In genomic region chr5:179648410-179648809, GRCh38 we compare ENCODE assay signal across 24 cellular contexts. TPM values are rescaled to one million over a fixed set of nuclear protein-coding genes. Genes with fewer than 3 reads are reported as not detected.
DNase-seq lines count a peak whose midpoint lies in the region; ATAC-seq, FAIRE-seq and TF ChIP-seq lines count a peak whose summit lies in the region.
"Had no signal": no experiment of that assay in that cellular context is flagged by ENCODE, and none has a peak within 500 bp of the region (broad histone marks: within the 10 kb centered on the region; RNA-seq: fewer than 3 reads in every experiment).

No MANE protein-coding gene starts in this region.

- no TSS peak for BruUV-seq in HepG2 (replicated peaks; lab: Mats Ljungman, UMichigan)

- no peak overlapping the region for H3K18ac ChIP-seq in neuronal stem cell (ENCODE audit: low read length)

- TF ChIP-seq RAD21 in HepG2 (CRISPR knock-in tag; IDR thresholded peaks at IDR 0.05): no peak

- no peaks in the 10 kb centered on the region for H3K4me1 ChIP-seq in HepG2 (ENCODE audit: insufficient read depth, low read length)
- no peaks in the 10 kb centered on the region for H3K4me1 ChIP-seq in right lobe of liver
- peaks cover 0 to 2% of the 10 kb centered on the region in 2 donors for H3K4me1 ChIP-seq in neuronal stem cell (ENCODE audit: control insufficient read depth in 2 of 2, insufficient read depth in 1 of 2, low read depth in 1 of 2, low read length in 2 of 2)
- no peaks in the 10 kb centered on the region for H3K4me1 ChIP-seq in GM23338 (ENCODE audit: insufficient read depth)
- H3K4me1 ChIP-seq: BLaER1 had no signal

- peak overlapping the region; percentile 30 for H4K91ac ChIP-seq in neuronal stem cell (ENCODE audit: low read depth, low read length, poor library complexity)

- H4K8ac ChIP-seq in neuronal stem cell (ENCODE audit: low read depth, low read length): no peak overlapping the region

- H2AFZ ChIP-seq in HepG2 (ENCODE audit: low read length): no peak overlapping the region
- no peak overlapping the region for H2AFZ ChIP-seq in neuronal stem cell (ENCODE audit: low read length)
- no peak overlapping the region for H2AFZ ChIP-seq in GM23338
- H2AFZ ChIP-seq: GM23248 had no signal

- H3K4me3 ChIP-seq in HepG2 (replicated peaks in 1 of 3; ENCODE audit: insufficient read depth in 1 of 3, low read depth in 2 of 3, low read length in 3 of 3) (no peak overlapping the region), right lobe of liver (no peak overlapping the region), neuronal stem cell (ENCODE audit: low read length in 2 of 2) (no peak overlapping the region), GM23338 (no peak overlapping the region)
- H3K4me3 ChIP-seq: BLaER1, GM12878, GM23248 had no signal

- H2BK5ac ChIP-seq in neuronal stem cell (ENCODE audit: low read length): no peak overlapping the region

- intact Hi-C loops in HepG2 (cut with micrococcal nuclease; ENCODE audit: unreplicated experiment): no loop called here
- intact Hi-C loops in right lobe of liver (cut with DNase I): no loop called here
- intact Hi-C loops in sciatic nerve (cut with DNase I): loop anchor here (5.0 kb wide), 1 partner anchor 921 kb away; no protein-coding TSS in a partner anchor

- H3K4me1 Mint-ChIP-seq in GM23338: peaks cover 5% of the 10 kb centered on the region
- H3K4me1 Mint-ChIP-seq: B cell; CD4-positive, CD25-positive, alpha-beta regulatory T cell; CD8-positive, alpha-beta memory T cell had no signal

- TF ChIP-seq POLR2A in HepG2 (IDR thresholded peaks at IDR 0.05; ENCODE audit: insufficient read depth in 1 of 2, low read depth in 2 of 2, low read length in 2 of 2) (no peak), right lobe of liver (IDR thresholded peaks at IDR 0.05) (no peak)

- no peak overlapping the region for H3K14ac ChIP-seq in neuronal stem cell (ENCODE audit: low read length)

- no peak for FAIRE-seq in HepG2 (lab: Jason Lieb, UNC)
- FAIRE-seq: A204.1, D721Med had no signal

- POLR2A ChIA-PET in HepG2 (lab: Yijun Ruan, JAX): no interaction called here

- no peak for TF ChIP-seq EP300 in HepG2 (IDR thresholded peaks at IDR 0.05; ENCODE audit: low read depth in 2 of 2, low read length in 2 of 2)
- no peak for TF ChIP-seq EP300 in HepG2 (CRISPR knock-in tag; IDR thresholded peaks at IDR 0.05; ENCODE audit: borderline replicate concordance)

- no peaks in the 10 kb centered on the region for H3F3A ChIP-seq in GM23338 (replicated peaks; ENCODE audit: low read depth)

- H3K36me3 Mint-ChIP-seq in GM23338 (ENCODE audit: low read depth): no peaks in the 10 kb centered on the region
- H3K36me3 Mint-ChIP-seq: CD4-positive, CD25-positive, alpha-beta regulatory T cell; CD8-positive, alpha-beta memory T cell had no signal

- no peak for TF ChIP-seq CTCF in HepG2 (CRISPR knock-in tag; IDR thresholded peaks at IDR 0.05)
- TF ChIP-seq CTCF in right lobe of liver (IDR thresholded peaks at IDR 0.05): no peak
- TF ChIP-seq CTCF in GM23338 (conservative IDR thresholded peaks at IDR 0.05; ENCODE audit: low read depth in 2 of 2): no peak

- no peak overlapping the region for H2AK5ac ChIP-seq in neuronal stem cell (ENCODE audit: low read depth, low read length)

- no peak overlapping the region for H3K4me3 Mint-ChIP-seq in GM23338
- H3K4me3 Mint-ChIP-seq: B cell; CD4-positive, CD25-positive, alpha-beta regulatory T cell; CD8-positive, alpha-beta memory T cell; H9 had no signal

- H3K27me3 ChIP-seq in HepG2 (ENCODE audit: control insufficient read depth in 1 of 2, insufficient read depth in 2 of 2, low read length in 2 of 2) (peaks cover 8 to 23% of the 10 kb centered on the region in 2 experiments; a peak in 4 of 5 replicates), right lobe of liver (no peaks in the 10 kb centered on the region), neuronal stem cell (ENCODE audit: control insufficient read depth in 3 of 3, insufficient read depth in 3 of 3, low read depth in 1 of 3, low read length in 3 of 3) (peaks cover 0 to 4% (median 0%) of the 10 kb centered on the region in 3 experiments), GM23338 (ENCODE audit: insufficient read depth) (no peaks in the 10 kb centered on the region)
- H3K27me3 ChIP-seq: BLaER1 had no signal

- DNase-seq in HepG2 (ENCODE audit: low spot score) (no peak), right lobe of liver (no peak), neuronal stem cell (ENCODE audit: low spot score) (no peak), sciatic nerve (ENCODE audit: low spot score) (no peak), GM23338 (ENCODE audit: low spot score) (no peak), superior temporal gyrus (ENCODE audit: extremely low spot score) (no peak)
- DNase-seq: CD4-positive, CD25-positive, alpha-beta regulatory T cell; CD8-positive, alpha-beta memory T cell; DMS 273 treated with DMSO at 0.1 percent for 48 hours; DMS79; EL; GDM1; GM23248; H9 had no signal

- no peaks in the 10 kb centered on the region for H3K9me3 ChIP-seq in HepG2 (ENCODE audit: low read length)
- H3K9me3 ChIP-seq in right lobe of liver: no peaks in the 10 kb centered on the region
- H3K9me3 ChIP-seq in neuronal stem cell (replicated peaks in 1 of 2; ENCODE audit: control insufficient read depth in 2 of 2, insufficient read depth in 1 of 2, low read depth in 1 of 2, low read length in 2 of 2): no peaks in the 10 kb centered on the region

- no peaks in the 10 kb centered on the region for H4K20me1 ChIP-seq in HepG2 (ENCODE audit: insufficient read depth, low read length)
- H4K20me1 ChIP-seq in GM23338 (replicated peaks; ENCODE audit: insufficient read depth): no peaks in the 10 kb centered on the region
- H4K20me1 ChIP-seq: BLaER1 had no signal

- in situ Hi-C loops in HepG2 (cut with HindIII; ENCODE audit: extremely low pct_ligation_motif_present, low pct_unique_long_range_greater_than_20kb): no loop called here

- no peak overlapping the region for H2BK120ac ChIP-seq in neuronal stem cell (ENCODE audit: low read depth, low read length)

- peaks cover 18% of the 10 kb centered on the region for H3K9me3 Mint-ChIP-seq in GM23338
- H3K9me3 Mint-ChIP-seq: CD4-positive, CD25-positive, alpha-beta regulatory T cell had no signal

- H3K27me3 Mint-ChIP-seq in GM23338 (ENCODE audit: insufficient read depth, low read depth, poor library complexity): peaks cover 4% of the 10 kb centered on the region

- no peak overlapping the region for H3K27ac ChIP-seq in HepG2 (ENCODE audit: extremely low read length, insufficient read depth, low read length)
- no peak overlapping the region for H3K27ac ChIP-seq in right lobe of liver
- H3K27ac ChIP-seq in neuronal stem cell (replicated peaks; ENCODE audit: low read length): no peak overlapping the region
- no peak overlapping the region for H3K27ac ChIP-seq in GM23338 (ENCODE audit: low read depth)
- H3K27ac ChIP-seq: 22Rv1, BLaER1, C4-2B, GM23248 had no signal

- H3K23ac ChIP-seq in neuronal stem cell (ENCODE audit: low read depth, low read length, poor library complexity): no peak overlapping the region

- no peak overlapping the region for H3K27ac Mint-ChIP-seq in GM23338
- H3K27ac Mint-ChIP-seq: B cell; CD4-positive, CD25-positive, alpha-beta regulatory T cell; CD8-positive, alpha-beta memory T cell; H9 had no signal

- ATAC-seq in HepG2: no peak
- ATAC-seq in right lobe of liver: no peak
- ATAC-seq in sciatic nerve: peak; percentile 26
- ATAC-seq in GM23338: no peak
- ATAC-seq: GM12878, HCT116 had no signal

- CTCF ChIA-PET in HepG2 (lab: Yijun Ruan, JAX; ENCODE audit: low intra/inter-chr PET ratio, low total read pairs): no interaction called here

- H3K9me2 ChIP-seq in GM23338 (ENCODE audit: insufficient read depth): no peaks in the 10 kb centered on the region

- H3K9ac ChIP-seq in HepG2 (ENCODE audit: insufficient read depth, low read depth, low read length) (no peak overlapping the region), neuronal stem cell (ENCODE audit: low read depth, low read length, poor library complexity) (no peak overlapping the region)
- H3K9ac ChIP-seq: BLaER1, GM23248 had no signal

- 6% methylated on average over 8 of the region's 9 CpGs for WGBS in HepG2 (ENCODE audit: low lambda C conversion rate)
- WGBS in right lobe of liver (ENCODE audit: insufficient coverage, low coverage, low lambda C conversion rate, missing lambda C conversion rate): 73% methylated on average over 3 of the region's 9 CpGs
- no CpG with 5 or more reads among the region's 9 CpGs for WGBS in neuronal stem cell (ENCODE audit: extremely low coverage in 2 of 2, insufficient read length in 2 of 2, insufficient replicate concordance in 1 of 2), 2 donors

- no peak overlapping the region for H2BK15ac ChIP-seq in neuronal stem cell (ENCODE audit: low read length)

- H2BK12ac ChIP-seq in neuronal stem cell (ENCODE audit: low read length): no peak overlapping the region

- H3K79me2 ChIP-seq in HepG2 (ENCODE audit: insufficient read depth, low read length) (no peaks in the 10 kb centered on the region), GM23338 (replicated peaks; ENCODE audit: insufficient read depth) (no peaks in the 10 kb centered on the region)

- no peaks in the 10 kb centered on the region for H3K36me3 ChIP-seq in HepG2 (replicated peaks in 1 of 2; ENCODE audit: control insufficient read depth in 1 of 2, insufficient read depth in 2 of 2, low read length in 2 of 2)
- H3K36me3 ChIP-seq in right lobe of liver: no peaks in the 10 kb centered on the region
- no peaks in the 10 kb centered on the region for H3K36me3 ChIP-seq in neuronal stem cell (replicated peaks in 1 of 2; ENCODE audit: control insufficient read depth in 2 of 2, insufficient read depth in 2 of 2, low read length in 2 of 2)
- no peaks in the 10 kb centered on the region for H3K36me3 ChIP-seq in GM23338 (ENCODE audit: insufficient read depth)
- H3K36me3 ChIP-seq: BLaER1 had no signal

- H3K4ac ChIP-seq in neuronal stem cell (ENCODE audit: low read length): no peak overlapping the region

- no peaks in the 10 kb centered on the region for H3K79me1 ChIP-seq in neuronal stem cell (ENCODE audit: low read depth, low read length)

- H3K4me2 ChIP-seq in HepG2 (ENCODE audit: low read depth, low read length) (no peak overlapping the region), neuronal stem cell (ENCODE audit: insufficient read depth, low read length, poor library complexity, severe bottlenecking) (no peak overlapping the region), GM23338 (no peak overlapping the region)
- H3K4me2 ChIP-seq: BLaER1 had no signal

RNA-seq across cellular contexts. Expression of gene HNRNPH1, which starts 24.9 kb away (rescaled TPM):
- 807 and 1,064 TPM in 2 replicates for total RNA-seq in HepG2 (2016; rRNA removed; fragmentation: Illumina TruSeq; extraction: Trizol)
- 62.0 and 74.9 TPM in 2 replicates for total RNA-seq in HepG2 (2016; cell fraction: cytosol; rRNA removed; fragmentation: Illumina TruSeq; extraction: Trizol; ENCODE audit: low read depth)
- total RNA-seq in HepG2 (2016; cell fraction: insoluble cytoplasmic fraction; rRNA removed; fragmentation: Illumina TruSeq; extraction: Trizol): 774 and 1,069 TPM in 2 replicates
- total RNA-seq in HepG2 (2016; cell fraction: membrane; rRNA removed; fragmentation: Illumina TruSeq; extraction: Trizol): 140 and 164 TPM in 2 replicates
- 1,562 and 1,725 TPM in 2 replicates for total RNA-seq in HepG2 (2016; cell fraction: nucleus; rRNA removed; fragmentation: Illumina TruSeq; extraction: Trizol)
- 329 and 382 TPM in 2 replicates for polyA plus RNA-seq in HepG2 (2011; rRNA removed)
- polyA plus RNA-seq in HepG2 (2011; cell fraction: cytosol; rRNA removed): 90.5 and 96.7 TPM in 2 replicates
- polyA plus RNA-seq in HepG2 (2011; cell fraction: nucleus; rRNA removed): 1,180 and 1,349 TPM in 2 replicates
- polyA plus RNA-seq in HepG2 (2012): 483 and 590 TPM in 2 replicates
- 35.6 TPM in 2 replicates for polyA plus RNA-seq in HepG2 (2016; cell fraction: cytosol; fragmentation: Illumina TruSeq; extraction: Trizol; ENCODE audit: low read depth)
- 527 and 548 TPM in 2 replicates for polyA plus RNA-seq in HepG2 (2016; cell fraction: insoluble cytoplasmic fraction; fragmentation: Illumina TruSeq; extraction: Trizol; ENCODE audit: low read depth)
- polyA plus RNA-seq in HepG2 (2016; cell fraction: membrane; fragmentation: Illumina TruSeq; extraction: Trizol; ENCODE audit: low read depth): 79.3 and 80.3 TPM in 2 replicates
- polyA plus RNA-seq in HepG2 (2016; cell fraction: nucleus; fragmentation: Illumina TruSeq; extraction: Trizol; ENCODE audit: insufficient read depth, low read depth): 2,398 and 2,412 TPM in 2 replicates
- 416 and 431 TPM in 2 replicates for polyA minus RNA-seq in HepG2 (2011; rRNA and poly(A)+ RNA removed; ENCODE audit: low replicate concordance)
- 259 and 342 TPM in 2 replicates for polyA minus RNA-seq in HepG2 (2011; cell fraction: cytosol; rRNA and poly(A)+ RNA removed)
- polyA minus RNA-seq in HepG2 (2011; cell fraction: nucleus; rRNA and poly(A)+ RNA removed): 3,243 and 3,756 TPM in 2 replicates
- total RNA-seq in right lobe of liver: 100 to 1,000 TPM; 140 to 305 (median 219) TPM
- 464 TPM for polyA plus RNA-seq in neuronal stem cell (2013, experiment 1 of 2)
- 477 TPM for polyA plus RNA-seq in neuronal stem cell (2013, experiment 2 of 2)
- 673 TPM for total RNA-seq in sciatic nerve
- 572 and 715 TPM in 2 replicates for total RNA-seq in GM23338 (2014; rRNA removed; shearing (Covaris generic))
- 330 and 410 TPM in 2 replicates for polyA plus RNA-seq in GM23338 (2016; fragmentation: Nextera tagmentation; extraction: Ambion mirVana)

RNA-seq across cellular contexts. Expression of gene CBY3, which starts 32.4 kb away (rescaled TPM):
- not detected in 2 replicates for total RNA-seq in HepG2 (2016; rRNA removed; fragmentation: Illumina TruSeq; extraction: Trizol)
- not detected in 2 replicates for total RNA-seq in HepG2 (2016; cell fraction: cytosol; rRNA removed; fragmentation: Illumina TruSeq; extraction: Trizol; ENCODE audit: low read depth)
- total RNA-seq in HepG2 (2016; cell fraction: insoluble cytoplasmic fraction; rRNA removed; fragmentation: Illumina TruSeq; extraction: Trizol): not detected in 2 replicates
- not detected in 2 replicates for total RNA-seq in HepG2 (2016; cell fraction: membrane; rRNA removed; fragmentation: Illumina TruSeq; extraction: Trizol)
- total RNA-seq in HepG2 (2016; cell fraction: nucleus; rRNA removed; fragmentation: Illumina TruSeq; extraction: Trizol): not detected in 2 replicates
- not detected in 2 replicates for polyA plus RNA-seq in HepG2 (2011; rRNA removed)
- polyA plus RNA-seq in HepG2 (2011; cell fraction: cytosol; rRNA removed): not detected in 2 replicates
- polyA plus RNA-seq in HepG2 (2011; cell fraction: nucleus; rRNA removed): not detected in 2 replicates
- not detected in 2 replicates for polyA plus RNA-seq in HepG2 (2012)
- not detected in 2 replicates for polyA plus RNA-seq in HepG2 (2016; cell fraction: cytosol; fragmentation: Illumina TruSeq; extraction: Trizol; ENCODE audit: low read depth)
- polyA plus RNA-seq in HepG2 (2016; cell fraction: insoluble cytoplasmic fraction; fragmentation: Illumina TruSeq; extraction: Trizol; ENCODE audit: low read depth): not detected in 2 replicates
- polyA plus RNA-seq in HepG2 (2016; cell fraction: membrane; fragmentation: Illumina TruSeq; extraction: Trizol; ENCODE audit: low read depth): not detected in 2 replicates
- polyA plus RNA-seq in HepG2 (2016; cell fraction: nucleus; fragmentation: Illumina TruSeq; extraction: Trizol; ENCODE audit: insufficient read depth, low read depth): not detected in 2 replicates
- not detected in 2 replicates for polyA minus RNA-seq in HepG2 (2011; rRNA and poly(A)+ RNA removed; ENCODE audit: low replicate concordance)
- not detected in 2 replicates for polyA minus RNA-seq in HepG2 (2011; cell fraction: cytosol; rRNA and poly(A)+ RNA removed)
- polyA minus RNA-seq in HepG2 (2011; cell fraction: nucleus; rRNA and poly(A)+ RNA removed): not detected in 2 replicates
- total RNA-seq in right lobe of liver: not detected
- polyA plus RNA-seq in neuronal stem cell (2013, experiment 1 of 2): not detected
- 0.07 TPM for polyA plus RNA-seq in neuronal stem cell (2013, experiment 2 of 2)
- not detected for total RNA-seq in sciatic nerve
- total RNA-seq in GM23338 (2014; rRNA removed; shearing (Covaris generic)): 0.52 and 2.3 TPM in 2 replicates
- polyA plus RNA-seq in GM23338 (2016; fragmentation: Nextera tagmentation; extraction: Ambion mirVana): 0.37 and 0.38 TPM in 2 replicates
- total RNA-seq: CD4-positive, CD25-positive, alpha-beta regulatory T cell; GM23248; H4 had no signal
- polyA plus RNA-seq: AG04450; CD8-positive, alpha-beta memory T cell had no signal

RNA-seq across cellular contexts. Expression of gene CANX, which starts 50.4 kb away (rescaled TPM):
- total RNA-seq in HepG2 (2016; rRNA removed; fragmentation: Illumina TruSeq; extraction: Trizol): 438 and 680 TPM in 2 replicates
- 100 and 107 TPM in 2 replicates for total RNA-seq in HepG2 (2016; cell fraction: cytosol; rRNA removed; fragmentation: Illumina TruSeq; extraction: Trizol; ENCODE audit: low read depth)
- 421 and 674 TPM in 2 replicates for total RNA-seq in HepG2 (2016; cell fraction: insoluble cytoplasmic fraction; rRNA removed; fragmentation: Illumina TruSeq; extraction: Trizol)
- total RNA-seq in HepG2 (2016; cell fraction: membrane; rRNA removed; fragmentation: Illumina TruSeq; extraction: Trizol): 148 and 188 TPM in 2 replicates
- 471 and 534 TPM in 2 replicates for total RNA-seq in HepG2 (2016; cell fraction: nucleus; rRNA removed; fragmentation: Illumina TruSeq; extraction: Trizol)
- polyA plus RNA-seq in HepG2 (2011; rRNA removed): 477 and 480 TPM in 2 replicates
- 184 and 191 TPM in 2 replicates for polyA plus RNA-seq in HepG2 (2011; cell fraction: cytosol; rRNA removed)
- 51.4 and 85.1 TPM in 2 replicates for polyA plus RNA-seq in HepG2 (2011; cell fraction: nucleus; rRNA removed)
- 598 and 627 TPM in 2 replicates for polyA plus RNA-seq in HepG2 (2012)
- 17.9 and 20.7 TPM in 2 replicates for polyA plus RNA-seq in HepG2 (2016; cell fraction: cytosol; fragmentation: Illumina TruSeq; extraction: Trizol; ENCODE audit: low read depth)
- polyA plus RNA-seq in HepG2 (2016; cell fraction: insoluble cytoplasmic fraction; fragmentation: Illumina TruSeq; extraction: Trizol; ENCODE audit: low read depth): 280 and 284 TPM in 2 replicates
- polyA plus RNA-seq in HepG2 (2016; cell fraction: membrane; fragmentation: Illumina TruSeq; extraction: Trizol; ENCODE audit: low read depth): 61.6 and 80.1 TPM in 2 replicates
- 489 and 507 TPM in 2 replicates for polyA plus RNA-seq in HepG2 (2016; cell fraction: nucleus; fragmentation: Illumina TruSeq; extraction: Trizol; ENCODE audit: insufficient read depth, low read depth)
- 2,329 and 2,779 TPM in 2 replicates for polyA minus RNA-seq in HepG2 (2011; rRNA and poly(A)+ RNA removed; ENCODE audit: low replicate concordance)
- polyA minus RNA-seq in HepG2 (2011; cell fraction: cytosol; rRNA and poly(A)+ RNA removed): 523 and 799 TPM in 2 replicates
- 208 and 359 TPM in 2 replicates for polyA minus RNA-seq in HepG2 (2011; cell fraction: nucleus; rRNA and poly(A)+ RNA removed)
- total RNA-seq in right lobe of liver: 100 to 1,000 TPM; 363 to 606 (median 456) TPM
- polyA plus RNA-seq in neuronal stem cell (2013, experiment 1 of 2): 176 TPM
- polyA plus RNA-seq in neuronal stem cell (2013, experiment 2 of 2): 182 TPM
- total RNA-seq in sciatic nerve: 542 TPM
- 440 and 530 TPM in 2 replicates for total RNA-seq in GM23338 (2014; rRNA removed; shearing (Covaris generic))
- 163 and 177 TPM in 2 replicates for polyA plus RNA-seq in GM23338 (2016; fragmentation: Nextera tagmentation; extraction: Ambion mirVana)
